8 cellular contexts compared by ENCODE assay signal in the genomic region with DNA sequence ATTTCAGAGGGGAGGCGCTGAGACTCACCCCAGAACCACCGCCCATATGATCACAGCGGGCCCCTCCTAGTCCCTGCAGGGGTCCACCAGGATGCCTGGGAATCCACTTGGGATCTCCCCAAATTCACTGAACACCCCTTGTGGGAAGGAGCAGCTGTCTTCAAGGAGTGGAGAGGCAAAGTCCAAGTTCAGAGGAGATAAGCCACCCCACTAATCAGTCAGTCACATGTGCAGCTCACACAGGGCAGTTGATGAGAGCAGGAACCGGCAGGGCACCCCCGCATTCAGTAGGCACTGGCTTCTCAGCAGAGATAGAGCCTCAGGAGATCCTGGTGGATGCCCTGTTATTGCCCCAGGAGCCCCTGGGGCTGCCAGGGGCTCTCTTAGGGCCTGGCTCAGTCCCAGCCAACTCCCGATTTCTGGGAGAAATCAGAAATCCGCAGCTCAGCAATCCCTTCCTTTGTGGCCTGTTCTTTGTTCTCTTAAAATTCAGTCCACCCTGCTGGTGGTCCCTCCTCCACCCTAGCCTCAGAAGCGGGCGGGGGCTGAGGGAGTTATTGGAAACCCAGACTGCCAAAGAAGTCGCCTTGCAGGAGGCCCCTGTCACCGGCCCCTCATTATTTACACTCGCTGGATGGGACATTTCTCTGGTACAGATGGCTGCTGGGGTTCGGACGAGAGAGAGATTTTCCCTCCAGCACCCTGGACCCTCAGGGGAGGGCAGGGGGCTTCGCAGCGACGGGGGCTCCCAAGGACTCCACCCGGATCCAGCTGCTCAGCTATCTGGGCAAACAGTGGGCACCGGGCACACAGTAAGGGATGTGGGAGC. TPM values are rescaled to one million over a fixed set of nuclear protein-coding genes. Genes with fewer than 3 reads are reported as not detected.
DNase-seq lines count a peak whose midpoint lies in the region; ATAC-seq, FAIRE-seq and TF ChIP-seq lines count a peak whose summit lies in the region.

No MANE protein-coding gene starts in this region.

- intact Hi-C loops in posterior vena cava (cut with DNase I) = loop anchor here in 1 of 2 donors (5.0 kb wide), 1 partner anchor 37 kb away; no protein-coding TSS in a partner anchor

- TF ChIP-seq POLR2A in H54 (IDR thresholded peaks at IDR 0.05; ENCODE audit: low read depth, low read length) = no peak

- DNase-seq in HL-60 (ENCODE audit: low read depth in 1 of 2, low spot score in 1 of 2) = peak in 1 of 2 experiments; percentile 56
- peak; percentile 26 for DNase-seq in UCSD-AML1 (lab: John Stamatoyannopoulos, UW; ENCODE audit: unreplicated experiment)
- no peak for DNase-seq in fibroblast of mammary gland (ENCODE audit: low read depth)
- DNase-seq in posterior vena cava (ENCODE audit: low spot score) = peak; percentile 81
- DNase-seq in mesenteric fat pad (ENCODE audit: low spot score) = no peak
- DNase-seq in cerebellar nuclear complex (lab: John Stamatoyannopoulos, UW) = no peak
- DNase-seq in H54 (ENCODE audit: insufficient read length, low spot score) = no peak

- H3K27me3 ChIP-seq in HL-60 (ENCODE audit: insufficient read depth, poor library complexity, severe bottlenecking) = no peaks in the 10 kb centered on the region

- no peak for TF ChIP-seq CTCF in HL-60 (IDR thresholded peaks at IDR 0.05; ENCODE audit: insufficient read depth, low read length)
- no peak for TF ChIP-seq CTCF in fibroblast of mammary gland (conservative IDR thresholded peaks at IDR 0.05; ENCODE audit: control insufficient read depth, insufficient read depth, low read depth, low read length)

- H3K4me3 ChIP-seq in HL-60 (replicated peaks; ENCODE audit: insufficient read depth, low read length) (peak overlapping the region; percentile 91), fibroblast of mammary gland (ENCODE audit: control insufficient read depth, low read depth, low read length) (peak overlapping the region; percentile 93)

- H3K27ac ChIP-seq in HL-60 (replicated peaks) = peak overlapping the region; percentile 82

- FAIRE-seq in H54 (lab: Jason Lieb, UNC) = no peak

- ATAC-seq in GM18867 (IDR thresholded peaks at IDR 0.05; ENCODE audit: unreplicated experiment) = no peak

RNA-seq across cellular contexts. Expression of a gene that starts 1.9 kb away (rescaled TPM):
- total RNA-seq in posterior vena cava = 10 to 100 TPM; 32.6 to 45.1 TPM
- total RNA-seq in mesenteric fat pad = 207 TPM

RNA-seq across cellular contexts. Expression of a gene that starts 48.3 kb away (rescaled TPM):
- not detected for total RNA-seq in posterior vena cava
- 0.61 TPM for total RNA-seq in mesenteric fat pad

Comparison
In these comparisons a context has a peak if more than half of its experiments do, and no peak if none do; other contexts are left out.
1. DNase-seq: peak in UCSD-AML1 (single experiment) and posterior vena cava (single experiment); none in fibroblast of mammary gland (single experiment), mesenteric fat pad (single experiment), cerebellar nuclear complex (0 of 2) and H54 (single experiment).